1 cellular context compared by ENCODE assay signal in genomic region chr22:22878801-22879674, GRCh38.
TF ChIP-seq lines count a peak whose summit lies in the region.

No MANE protein-coding gene starts in this region.

TF ChIP-seq in HepG2, 621 proteins besides CTCF, POLR2A, EP300 and RAD21 (continued from another document):
- TF ChIP-seq SRSF1 (optimal IDR thresholded peaks at IDR 0.05; ENCODE audit: low read depth, low read length): no peak
